In genomic region chr5:54522080-54522479, GRCh38 we compare ENCODE assay signal across 9 cellular contexts. TPM values are rescaled to one million over a fixed set of nuclear protein-coding genes. Genes with fewer than 3 reads are reported as not detected.
DNase-seq lines count a peak whose midpoint lies in the region; ATAC-seq lines count a peak whose summit lies in the region.
"Had no signal": no experiment of that assay in that cellular context is flagged by ENCODE, and none has a peak within 500 bp of the region (broad histone marks: within the 10 kb centered on the region; RNA-seq: fewer than 3 reads in every experiment).

No MANE protein-coding gene starts in this region.

- peak overlapping the region; percentile 31 for H3K4me3 Mint-ChIP-seq in activated T-cell treated with anti-CD3 and anti-CD28 coated beads, Interleukin-2, amount 50 U/mL, for 24 hours
- H3K4me3 Mint-ChIP-seq in T-helper 17 cell: peak overlapping the region; percentile 66
- peak overlapping the region in 4 of 5 donors; percentile 93 to 99 (median 94) for H3K4me3 Mint-ChIP-seq in immature natural killer cell
- H3K4me3 Mint-ChIP-seq in stimulated activated naive B cell treated with anti-CD40 and anti-IgM and Interleukin-4, amounts not matched to agents 10 μg/mL and 1 μg/mL and 100 μg/mL, for 72 hours: peak overlapping the region; percentile 45 to 54

- H3K9me3 ChIP-seq in T-helper 17 cell (ENCODE audit: control insufficient read depth, low read length, poor library complexity, severe bottlenecking): no peaks in the 10 kb centered on the region

- peaks cover 4% of the 10 kb centered on the region for H3K36me3 Mint-ChIP-seq in activated T-cell treated with anti-CD3 and anti-CD28 coated beads, Interleukin-2, amount 50 U/mL, for 24 hours (ENCODE audit: low read depth)
- H3K36me3 Mint-ChIP-seq in T-helper 17 cell (ENCODE audit: low read depth) (no peaks in the 10 kb centered on the region), immature natural killer cell (peaks cover 0 to 5% (median 3%) of the 10 kb centered on the region in 3 donors)
- H3K36me3 Mint-ChIP-seq in stimulated activated naive B cell treated with anti-CD40 and anti-IgM and Interleukin-4, amounts not matched to agents 10 μg/mL and 1 μg/mL and 100 μg/mL, for 72 hours: peaks cover 32 to 42% of the 10 kb centered on the region in 2 donors

- peaks cover 67% of the 10 kb centered on the region for H3K4me1 Mint-ChIP-seq in activated T-cell treated with anti-CD3 and anti-CD28 coated beads, Interleukin-2, amount 50 U/mL, for 24 hours (ENCODE audit: low read depth)
- H3K4me1 Mint-ChIP-seq in T-helper 17 cell (peaks cover 51% of the 10 kb centered on the region), immature natural killer cell (peaks cover 3 to 32% of the 10 kb centered on the region in 2 donors)
- H3K4me1 Mint-ChIP-seq in stimulated activated naive B cell treated with anti-CD40 and anti-IgM and Interleukin-4, amounts not matched to agents 10 μg/mL and 1 μg/mL and 100 μg/mL, for 72 hours: peaks cover 35 to 41% of the 10 kb centered on the region in 2 donors

- no peaks in the 10 kb centered on the region for H3K9me3 Mint-ChIP-seq in activated T-cell treated with anti-CD3 and anti-CD28 coated beads, Interleukin-2, amount 50 U/mL, for 24 hours
- no peaks in the 10 kb centered on the region for H3K9me3 Mint-ChIP-seq in immature natural killer cell
- H3K9me3 Mint-ChIP-seq in stimulated activated naive B cell treated with anti-CD40 and anti-IgM and Interleukin-4, amounts not matched to agents 10 μg/mL and 1 μg/mL and 100 μg/mL, for 72 hours: no peaks in the 10 kb centered on the region

- no peaks in the 10 kb centered on the region for H3K27me3 Mint-ChIP-seq in activated T-cell treated with anti-CD3 and anti-CD28 coated beads, Interleukin-2, amount 50 U/mL, for 24 hours
- no peaks in the 10 kb centered on the region for H3K27me3 Mint-ChIP-seq in T-helper 17 cell
- H3K27me3 Mint-ChIP-seq in immature natural killer cell (ENCODE audit: low read depth in 3 of 3): peaks cover 0 to 4% (median 0%) of the 10 kb centered on the region in 3 donors
- no peaks in the 10 kb centered on the region for H3K27me3 Mint-ChIP-seq in stimulated activated naive B cell treated with anti-CD40 and anti-IgM and Interleukin-4, amounts not matched to agents 10 μg/mL and 1 μg/mL and 100 μg/mL, for 72 hours

- H3K27ac Mint-ChIP-seq in activated T-cell treated with anti-CD3 and anti-CD28 coated beads, Interleukin-2, amount 50 U/mL, for 24 hours: no peak overlapping the region
- H3K27ac Mint-ChIP-seq in T-helper 17 cell (no peak overlapping the region), immature natural killer cell (peak overlapping the region; percentile 55 to 88 (median 75))
- no peak overlapping the region for H3K27ac Mint-ChIP-seq in stimulated activated naive B cell treated with anti-CD40 and anti-IgM and Interleukin-4, amounts not matched to agents 10 μg/mL and 1 μg/mL and 100 μg/mL, for 72 hours

- ATAC-seq in T-helper 17 cell: no peak
- no peak for ATAC-seq in stimulated activated naive B cell treated with anti-CD40 and anti-IgM and Interleukin-4, amounts not matched to agents 10 μg/mL and 1 μg/mL and 100 μg/mL, for 72 hours (replicated peaks)
- ATAC-seq in HG02973 (IDR thresholded peaks at IDR 0.05; ENCODE audit: unreplicated experiment): no peak

- no peak for DNase-seq in activated T-cell treated with anti-CD3 and anti-CD28 coated beads, Interleukin-2, amount 50 U/mL, for 24 hours
- no peak for DNase-seq in activated T-cell treated with anti-CD3 and anti-CD28 coated beads for 4 hours
- DNase-seq in T-helper 17 cell: no peak
- DNase-seq in immature natural killer cell: peak in 2 of 3 donors; percentile 30
- DNase-seq in stimulated activated naive B cell treated with anti-CD40 and anti-IgM and Interleukin-4, amounts not matched to agents 10 μg/mL and 1 μg/mL and 100 μg/mL, for 72 hours: no peak
- DNase-seq in kidney tubule cell (ENCODE audit: low spot score): no peak
- no peak for DNase-seq in SK-N-DZ (ENCODE audit: low spot score)
- DNase-seq: stimulated activated CD4-positive, alpha-beta T cell treated with anti-CD3 and anti-CD28 coated beads, Interleukin-4, amount 100 ng/mL, for 1 hour had no signal

RNA-seq across cellular contexts. Expression of gene SNX18, which starts 4.5 kb away (rescaled TPM):
- 10 to 100 TPM; 11.2 to 13.3 TPM for total RNA-seq in T-helper 17 cell
- polyA plus RNA-seq in immature natural killer cell: 10 to 100 TPM in 1 of 3 donors, 1 to 10 TPM in 2; 1.5 to 10.2 (median 6.0) TPM
- 4.9 and 5.2 TPM in 2 replicates for polyA plus RNA-seq in SK-N-DZ (2014; cell fraction: cytosol; rRNA removed)
- polyA plus RNA-seq in SK-N-DZ (2014; cell fraction: nucleus; rRNA removed): 2.6 and 3.0 TPM in 2 replicates

Comparison
In these comparisons a context has a peak if more than half of its experiments do, and no peak if none do; other contexts are left out.
1. DNase-seq: peak in immature natural killer cell (2 of 3); none in activated T-cell treated with anti-CD3 and anti-CD28 coated beads, Interleukin-2, amount 50 U/mL, for 24 hours (single experiment), activated T-cell treated with anti-CD3 and anti-CD28 coated beads for 4 hours (single experiment), T-helper 17 cell (0 of 3), stimulated activated naive B cell treated with anti-CD40 and anti-IgM and Interleukin-4, amounts not matched to agents 10 μg/mL and 1 μg/mL and 100 μg/mL, for 72 hours (single experiment), kidney tubule cell (single experiment) and SK-N-DZ (single experiment).
2. H3K27ac Mint-ChIP-seq: peak in immature natural killer cell (6 of 6); none in activated T-cell treated with anti-CD3 and anti-CD28 coated beads, Interleukin-2, amount 50 U/mL, for 24 hours (single experiment), T-helper 17 cell (single experiment) and stimulated activated naive B cell treated with anti-CD40 and anti-IgM and Interleukin-4, amounts not matched to agents 10 μg/mL and 1 μg/mL and 100 μg/mL, for 72 hours (single experiment).
3. H3K4me3 Mint-ChIP-seq: peak in every context shown above with its lines; median percentile 94 in immature natural killer cell; 66 in T-helper 17 cell; 50 in stimulated activated naive B cell treated with anti-CD40 and anti-IgM and Interleukin-4, amounts not matched to agents 10 μg/mL and 1 μg/mL and 100 μg/mL, for 72 hours; 31 in activated T-cell treated with anti-CD3 and anti-CD28 coated beads, Interleukin-2, amount 50 U/mL, for 24 hours.